In genomic region chr14:103520657-103521437, GRCh38 we compare ENCODE assay signal across 8 cellular contexts. TPM values are rescaled to one million over a fixed set of nuclear protein-coding genes. Genes with fewer than 3 reads are reported as not detected.
DNase-seq lines count a peak whose midpoint lies in the region; ATAC-seq, FAIRE-seq and TF ChIP-seq lines count a peak whose summit lies in the region.

No MANE protein-coding gene starts in this region.

- no peak for TF ChIP-seq EP300 in K562 (IDR thresholded peaks at IDR 0.05; ENCODE audit: low read length)

- TF ChIP-seq POLR2A in K562 (conservative IDR thresholded peaks at IDR 0.05) (no peak; the same call in 1 of the 2 replicates), gastrocnemius medialis (IDR thresholded peaks at IDR 0.05) (no peak)

- intact Hi-C loops in K562 (cut with micrococcal nuclease) (loop anchor here (10.0 kb wide), 1 partner anchor 126 kb away; no protein-coding TSS in a partner anchor), gastrocnemius medialis (cut with DNase I; ENCODE audit: low total_unique reads) (no loop called here)

- H3K9me1 ChIP-seq in K562 (ENCODE audit: control insufficient read depth, insufficient read depth, low read length) = no peaks in the 10 kb centered on the region

- in situ Hi-C loops in K562 (cut with MboI) = no loop called here
- in situ Hi-C loops in gastrocnemius medialis (cut with MboI; ENCODE audit: low sequenced_read_pairs in 4 of 4) = no loop called here

- no TSS peak for BruUV-seq in K562 (replicated peaks; lab: Mats Ljungman, UMichigan)

- peaks cover 13% of the 10 kb centered on the region; the same call in 1 of the 2 replicates for H4K20me1 ChIP-seq in K562 (replicated peaks; ENCODE audit: control insufficient read depth, insufficient read depth, low read length)

- H3K27ac ChIP-seq in K562 (ENCODE audit: extremely low read depth, low read depth, low read length) (peak overlapping the region; percentile 83), iPS DF 6.9 (ENCODE audit: low read length) (no peak overlapping the region), gastrocnemius medialis (peak overlapping the region; percentile 21 to 66 (median 44))

- POLR2A ChIA-PET in K562 (lab: Yijun Ruan, JAX) = interaction anchor here (0.6 to 2.5 kb wide), 9 partner anchors 10 to 684 kb away, joined by 3 to 12 read pairs (median 3); no protein-coding TSS in a partner anchor

- no peaks in the 10 kb centered on the region for H3K27me3 ChIP-seq in K562 (ENCODE audit: control insufficient read depth in 2 of 2, insufficient read depth in 2 of 2, low read length in 2 of 2)
- H3K27me3 ChIP-seq in iPS DF 6.9 (ENCODE audit: control insufficient read depth, insufficient read depth, low read length) = peaks cover 4% of the 10 kb centered on the region; the same call in 1 of the 2 replicates
- H3K27me3 ChIP-seq in gastrocnemius medialis = peaks cover 0 to 23% (median 7%) of the 10 kb centered on the region in 3 donors

- H3K4me2 ChIP-seq in K562 (ENCODE audit: insufficient read depth, low read length) = peak overlapping the region; percentile 78

- DNase-seq in NCI-H1436 (lab: John Stamatoyannopoulos, UW) (peak; percentile 67), NCI-H1436 treated with DMSO at 0.1 percent for 48 hours (lab: John Stamatoyannopoulos, UW) (no peak), NCI-H1092 treated with DMSO at 0.1 percent for 48 hours (lab: John Stamatoyannopoulos, UW) (peak; percentile 74), T-helper 9 cell (peak; percentile 64), K562 (ENCODE audit: extremely low read depth in 1 of 4, low spot score in 3 of 4) (peak; percentile 76 to 88 (median 82)), iPS DF 6.9 (ENCODE audit: low read depth, low spot score) (no peak), gastrocnemius medialis (peak in 1 of 2 donors; percentile 70)

- H3K36me3 ChIP-seq in K562 (ENCODE audit: control insufficient read depth, insufficient read depth, low read length) (peaks cover 23% of the 10 kb centered on the region; the same call in 1 of the 3 replicates), iPS DF 6.9 (ENCODE audit: control insufficient read depth, insufficient read depth, low read length) (peaks cover 20% of the 10 kb centered on the region), gastrocnemius medialis (no peaks in the 10 kb centered on the region)

- no peak for FAIRE-seq in K562 (lab: Jason Lieb, UNC)

- peak overlapping the region; percentile 73 to 93; a peak in 3 of 4 replicates for H3K9ac ChIP-seq in K562 (ENCODE audit: insufficient read depth in 1 of 2, low read depth in 2 of 2, low read length in 2 of 2)

- peak; percentile 58 to 83 (median 71) for TF ChIP-seq CTCF in K562 (IDR thresholded peaks at IDR 0.05 in 2 of 3, conservative IDR thresholded peaks at IDR 0.05 in 1 of 3; ENCODE audit: insufficient read depth in 2 of 3, low read depth in 1 of 3, low read length in 3 of 3)
- peak; percentile 55 to 70 (median 61) for TF ChIP-seq CTCF in gastrocnemius medialis (IDR thresholded peaks at IDR 0.05 in 4 of 5, conservative IDR thresholded peaks at IDR 0.05 in 1 of 5)

- CTCF ChIA-PET in K562 (lab: Yijun Ruan, JAX; ENCODE audit: low intra/inter-chr PET ratio) = no interaction called here

- no peaks in the 10 kb centered on the region for H3K9me3 ChIP-seq in K562 (replicated peaks; ENCODE audit: control insufficient read depth, insufficient read depth, low read depth, low read length)
- no peaks in the 10 kb centered on the region for H3K9me3 ChIP-seq in iPS DF 6.9 (ENCODE audit: control insufficient read depth, insufficient read depth, low read length)
- no peaks in the 10 kb centered on the region for H3K9me3 ChIP-seq in gastrocnemius medialis

- H3K4me1 ChIP-seq in K562 (replicated peaks in 1 of 2; ENCODE audit: control insufficient read depth in 2 of 2, insufficient read depth in 2 of 2, low read length in 2 of 2) (peaks cover 41 to 85% of the 10 kb centered on the region in 2 experiments), iPS DF 6.9 (ENCODE audit: control insufficient read depth, insufficient read depth, low read length) (peaks cover 12% of the 10 kb centered on the region; the same call in 1 of the 2 replicates), gastrocnemius medialis (peaks cover 15 to 19% of the 10 kb centered on the region in 2 donors)

- 0% methylated on average over 4 of the region's 66 CpGs for WGBS in K562 (ENCODE audit: insufficient coverage, low coverage, missing lambda C conversion rate)
- no CpG with 5 or more reads among the region's 66 CpGs for WGBS in iPS DF 6.9 (ENCODE audit: insufficient coverage, insufficient read length)

- H3K4me3 ChIP-seq in K562 (peak overlapping the region; percentile 60), iPS DF 6.9 (ENCODE audit: low read length) (peak overlapping the region; percentile 91), gastrocnemius medialis (peak overlapping the region; percentile 49 to 59 (median 52))

- peaks cover 23% of the 10 kb centered on the region for H3K79me2 ChIP-seq in K562 (ENCODE audit: control insufficient read depth, insufficient read depth, low read length)

- ATAC-seq in K562 (peak; percentile 74), gastrocnemius medialis (peak; percentile 39 to 60), GM18868 (IDR thresholded peaks at IDR 0.05; ENCODE audit: unreplicated experiment) (no peak)

- peak in 1 of 2 experiments; percentile 58; a peak in 2 of 4 replicates for TF ChIP-seq RAD21 in K562 (CRISPR knock-in tag; conservative IDR thresholded peaks at IDR 0.05 in 1 of 2, IDR thresholded peaks at IDR 0.05 in 1 of 2)

- peak overlapping the region; percentile 45; the same call in 1 of the 2 replicates for H2AFZ ChIP-seq in K562 (ENCODE audit: low read depth, low read length)

RNA-seq across cellular contexts. Expression of gene CKB, which starts 1.8 kb away (rescaled TPM):
- 63.0 and 253 TPM in 2 replicates for total RNA-seq in K562 (2011; cell fraction: chromatin; rRNA removed; ENCODE audit: low replicate concordance)
- 300 and 318 TPM in 2 replicates for total RNA-seq in K562 (2011; cell fraction: nucleolus; rRNA removed)
- 108 and 141 TPM in 2 replicates for total RNA-seq in K562 (2011; cell fraction: nucleoplasm; rRNA removed)
- total RNA-seq in K562 (2014; rRNA removed) = 692 and 778 TPM in 2 replicates
- 90.5 and 91.6 TPM in 2 replicates for total RNA-seq in K562 (2014; rRNA removed; fragmentation: Illumina TruSeq; extraction: Trizol)
- 177 and 191 TPM in 2 replicates for total RNA-seq in K562 (2015; rRNA removed; fragmentation: Illumina TruSeq; extraction: Trizol)
- total RNA-seq in K562 (2021) = 558 and 570 TPM in 2 replicates
- 132 and 348 TPM in 2 replicates for polyA plus RNA-seq in K562 (2011; rRNA removed)
- 261 and 599 TPM in 2 replicates for polyA plus RNA-seq in K562 (2011; cell fraction: cytosol; rRNA removed)
- polyA plus RNA-seq in K562 (2011; cell fraction: nucleus; rRNA removed) = 742 and 1,022 TPM in 2 replicates
- polyA plus RNA-seq in K562 (2012) = 375 and 553 TPM in 2 replicates
- 115 and 390 TPM in 2 replicates for polyA plus RNA-seq in K562 (2014; fragmentation: Illumina TruSeq; extraction: Trizol)
- polyA plus RNA-seq in K562 (2014; fragmentation: Nextera tagmentation; extraction: Ambion mirVana) = 10 to 100 TPM; 23.9 to 44.5 TPM
- polyA plus RNA-seq in K562 (2014; rRNA removed) = 564 and 637 TPM in 2 replicates
- polyA minus RNA-seq in K562 (2011; rRNA and poly(A)+ RNA removed) = 34.8 and 43.6 TPM in 2 replicates
- 164 and 287 TPM in 2 replicates for polyA minus RNA-seq in K562 (2011; cell fraction: cytosol; rRNA and poly(A)+ RNA removed)
- 93.2 and 131 TPM in 2 replicates for polyA minus RNA-seq in K562 (2011; cell fraction: nucleus; rRNA and poly(A)+ RNA removed)
- 100 to 1,000 TPM in 1 of 4 donors, 10 to 100 TPM in 3; 20.7 to 110 (median 43.4) TPM for total RNA-seq in gastrocnemius medialis

RNA-seq across cellular contexts. Expression of gene TRMT61A, which starts 8.1 kb away (rescaled TPM):
- 5.1 and 21.8 TPM in 2 replicates for total RNA-seq in K562 (2011; cell fraction: chromatin; rRNA removed; ENCODE audit: low replicate concordance)
- 24.5 and 24.8 TPM in 2 replicates for total RNA-seq in K562 (2011; cell fraction: nucleolus; rRNA removed)
- 9.7 and 11.4 TPM in 2 replicates for total RNA-seq in K562 (2011; cell fraction: nucleoplasm; rRNA removed)
- total RNA-seq in K562 (2014; rRNA removed) = 24.8 and 29.5 TPM in 2 replicates
- 1.5 and 2.9 TPM in 2 replicates for total RNA-seq in K562 (2014; rRNA removed; fragmentation: Illumina TruSeq; extraction: Trizol)
- 12.3 and 12.4 TPM in 2 replicates for total RNA-seq in K562 (2015; rRNA removed; fragmentation: Illumina TruSeq; extraction: Trizol)
- total RNA-seq in K562 (2021) = 20.4 and 21.0 TPM in 2 replicates
- 5.1 and 6.6 TPM in 2 replicates for polyA plus RNA-seq in K562 (2011; rRNA removed)
- 7.6 and 28.9 TPM in 2 replicates for polyA plus RNA-seq in K562 (2011; cell fraction: cytosol; rRNA removed)
- 15.5 and 27.8 TPM in 2 replicates for polyA plus RNA-seq in K562 (2011; cell fraction: nucleus; rRNA removed)
- polyA plus RNA-seq in K562 (2012) = 7.5 and 13.1 TPM in 2 replicates
- 3.2 and 10.1 TPM in 2 replicates for polyA plus RNA-seq in K562 (2014; fragmentation: Illumina TruSeq; extraction: Trizol)
- under 1 TPM; 0.10 to 0.50 TPM for polyA plus RNA-seq in K562 (2014; fragmentation: Nextera tagmentation; extraction: Ambion mirVana)
- 18.1 and 22.4 TPM in 2 replicates for polyA plus RNA-seq in K562 (2014; rRNA removed)
- polyA minus RNA-seq in K562 (2011; rRNA and poly(A)+ RNA removed) = 1.4 and 2.6 TPM in 2 replicates
- polyA minus RNA-seq in K562 (2011; cell fraction: cytosol; rRNA and poly(A)+ RNA removed) = 5.0 and 6.5 TPM in 2 replicates
- polyA minus RNA-seq in K562 (2011; cell fraction: nucleus; rRNA and poly(A)+ RNA removed) = 13.2 and 14.3 TPM in 2 replicates
- 10 to 100 TPM in 1 of 4 donors, 1 to 10 TPM in 3; 8.3 to 11.0 (median 9.6) TPM for total RNA-seq in gastrocnemius medialis

RNA-seq across cellular contexts. Expression of gene BAG5, which starts 41.6 kb away (rescaled TPM):
- 7.5 and 18.1 TPM in 2 replicates for total RNA-seq in K562 (2011; cell fraction: chromatin; rRNA removed; ENCODE audit: low replicate concordance)
- total RNA-seq in K562 (2011; cell fraction: nucleolus; rRNA removed) = 5.4 and 6.3 TPM in 2 replicates
- total RNA-seq in K562 (2011; cell fraction: nucleoplasm; rRNA removed) = 9.8 and 13.9 TPM in 2 replicates
- total RNA-seq in K562 (2014; rRNA removed) (11.1 and 15.1 TPM in 2 replicates), K562 (2014; rRNA removed; fragmentation: Illumina TruSeq; extraction: Trizol) (21.4 and 22.6 TPM in 2 replicates), K562 (2015; rRNA removed; fragmentation: Illumina TruSeq; extraction: Trizol) (18.0 and 19.5 TPM in 2 replicates), K562 (2021) (16.9 and 17.5 TPM in 2 replicates), gastrocnemius medialis (10 to 100 TPM; 16.9 to 22.6 (median 21.0) TPM)
- polyA plus RNA-seq in K562 (2011; rRNA removed) (7.6 and 7.9 TPM in 2 replicates), K562 (2014; fragmentation: Illumina TruSeq; extraction: Trizol) (17.2 and 20.6 TPM in 2 replicates), K562 (2014; fragmentation: Nextera tagmentation; extraction: Ambion mirVana) (10 to 100 TPM in 1 of 2 experiments, 1 to 10 TPM in 1; 9.1 to 13.2 TPM), K562 (2014; rRNA removed) (9.9 and 11.2 TPM in 2 replicates)
- 3.5 and 6.5 TPM in 2 replicates for polyA plus RNA-seq in K562 (2011; cell fraction: cytosol; rRNA removed)
- 5.0 and 5.8 TPM in 2 replicates for polyA plus RNA-seq in K562 (2011; cell fraction: nucleus; rRNA removed)
- polyA plus RNA-seq in K562 (2012) = 8.6 and 12.2 TPM in 2 replicates
- polyA minus RNA-seq in K562 (2011; rRNA and poly(A)+ RNA removed) = 12.3 and 14.5 TPM in 2 replicates
- polyA minus RNA-seq in K562 (2011; cell fraction: cytosol; rRNA and poly(A)+ RNA removed) = 10.3 and 10.5 TPM in 2 replicates
- 4.0 and 7.8 TPM in 2 replicates for polyA minus RNA-seq in K562 (2011; cell fraction: nucleus; rRNA and poly(A)+ RNA removed)

RNA-seq across cellular contexts. Expression of gene COA8, which starts 41.9 kb away (rescaled TPM):
- 34.1 and 36.6 TPM in 2 replicates for total RNA-seq in K562 (2011; cell fraction: chromatin; rRNA removed; ENCODE audit: low replicate concordance)
- 16.8 and 18.7 TPM in 2 replicates for total RNA-seq in K562 (2011; cell fraction: nucleolus; rRNA removed)
- 27.0 and 28.2 TPM in 2 replicates for total RNA-seq in K562 (2011; cell fraction: nucleoplasm; rRNA removed)
- total RNA-seq in K562 (2014; rRNA removed) = 25.2 and 25.6 TPM in 2 replicates
- total RNA-seq in K562 (2014; rRNA removed; fragmentation: Illumina TruSeq; extraction: Trizol) = 25.7 and 27.3 TPM in 2 replicates
- total RNA-seq in K562 (2015; rRNA removed; fragmentation: Illumina TruSeq; extraction: Trizol) = 27.0 and 28.5 TPM in 2 replicates
- 34.6 and 35.5 TPM in 2 replicates for total RNA-seq in K562 (2021)
- 13.0 and 19.1 TPM in 2 replicates for polyA plus RNA-seq in K562 (2011; rRNA removed)
- 5.5 and 7.4 TPM in 2 replicates for polyA plus RNA-seq in K562 (2011; cell fraction: cytosol; rRNA removed)
- 6.3 and 6.5 TPM in 2 replicates for polyA plus RNA-seq in K562 (2011; cell fraction: nucleus; rRNA removed)
- 35.5 TPM in 2 replicates for polyA plus RNA-seq in K562 (2012)
- 24.8 and 27.3 TPM in 2 replicates for polyA plus RNA-seq in K562 (2014; fragmentation: Illumina TruSeq; extraction: Trizol)
- polyA plus RNA-seq in K562 (2014; fragmentation: Nextera tagmentation; extraction: Ambion mirVana) = 10 to 100 TPM in 1 of 2 experiments, 1 to 10 TPM in 1; 5.0 to 11.8 TPM
- 33.5 and 35.3 TPM in 2 replicates for polyA plus RNA-seq in K562 (2014; rRNA removed)
- polyA minus RNA-seq in K562 (2011; rRNA and poly(A)+ RNA removed) = 4.3 and 7.4 TPM in 2 replicates
- polyA minus RNA-seq in K562 (2011; cell fraction: cytosol; rRNA and poly(A)+ RNA removed) = 5.2 and 7.9 TPM in 2 replicates
- polyA minus RNA-seq in K562 (2011; cell fraction: nucleus; rRNA and poly(A)+ RNA removed) = 5.8 and 9.2 TPM in 2 replicates
- total RNA-seq in gastrocnemius medialis = 100 to 1,000 TPM in 1 of 4 donors, 10 to 100 TPM in 3; 56.7 to 111 (median 71.7) TPM

Comparison
In these comparisons a context has a peak if more than half of its experiments do, and no peak if none do; other contexts are left out.
1. DNase-seq: peak in NCI-H1436 (single experiment), NCI-H1092 treated with DMSO at 0.1 percent for 48 hours (single experiment), T-helper 9 cell (single experiment) and K562 (4 of 4); none in NCI-H1436 treated with DMSO at 0.1 percent for 48 hours (single experiment) and iPS DF 6.9 (single experiment).
2. Peak in every context shown above with its lines, with median percentiles within 50 percentile points of each other: H3K4me3 ChIP-seq.